Comparison of ENCODE assay signal across 1 cellular context in the genomic region with DNA sequence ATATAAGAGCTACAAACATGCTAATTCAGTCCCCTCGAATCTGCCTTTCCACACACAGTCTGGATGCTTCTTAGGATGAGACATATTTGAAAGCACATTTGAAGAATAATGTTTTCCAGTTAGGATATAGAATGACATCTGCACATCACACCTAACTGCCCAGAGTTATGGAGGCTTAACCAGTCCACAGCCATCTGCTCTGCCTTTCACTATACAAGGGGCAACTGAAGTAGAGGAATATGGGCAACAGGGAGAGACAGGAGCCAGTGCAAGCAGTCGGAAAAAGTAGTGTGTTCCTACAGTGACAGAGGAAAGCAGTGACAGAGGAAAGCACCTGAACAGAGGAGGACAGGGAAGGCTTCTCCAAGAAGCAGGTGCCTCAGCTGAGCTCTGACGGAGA.
TF ChIP-seq lines count a peak whose summit lies in the region.

No MANE protein-coding gene starts in this region.

TF ChIP-seq in GM23338, 12 proteins besides CTCF, POLR2A, EP300 and RAD21 (continued from another document):
- TF ChIP-seq, protein P1, sequence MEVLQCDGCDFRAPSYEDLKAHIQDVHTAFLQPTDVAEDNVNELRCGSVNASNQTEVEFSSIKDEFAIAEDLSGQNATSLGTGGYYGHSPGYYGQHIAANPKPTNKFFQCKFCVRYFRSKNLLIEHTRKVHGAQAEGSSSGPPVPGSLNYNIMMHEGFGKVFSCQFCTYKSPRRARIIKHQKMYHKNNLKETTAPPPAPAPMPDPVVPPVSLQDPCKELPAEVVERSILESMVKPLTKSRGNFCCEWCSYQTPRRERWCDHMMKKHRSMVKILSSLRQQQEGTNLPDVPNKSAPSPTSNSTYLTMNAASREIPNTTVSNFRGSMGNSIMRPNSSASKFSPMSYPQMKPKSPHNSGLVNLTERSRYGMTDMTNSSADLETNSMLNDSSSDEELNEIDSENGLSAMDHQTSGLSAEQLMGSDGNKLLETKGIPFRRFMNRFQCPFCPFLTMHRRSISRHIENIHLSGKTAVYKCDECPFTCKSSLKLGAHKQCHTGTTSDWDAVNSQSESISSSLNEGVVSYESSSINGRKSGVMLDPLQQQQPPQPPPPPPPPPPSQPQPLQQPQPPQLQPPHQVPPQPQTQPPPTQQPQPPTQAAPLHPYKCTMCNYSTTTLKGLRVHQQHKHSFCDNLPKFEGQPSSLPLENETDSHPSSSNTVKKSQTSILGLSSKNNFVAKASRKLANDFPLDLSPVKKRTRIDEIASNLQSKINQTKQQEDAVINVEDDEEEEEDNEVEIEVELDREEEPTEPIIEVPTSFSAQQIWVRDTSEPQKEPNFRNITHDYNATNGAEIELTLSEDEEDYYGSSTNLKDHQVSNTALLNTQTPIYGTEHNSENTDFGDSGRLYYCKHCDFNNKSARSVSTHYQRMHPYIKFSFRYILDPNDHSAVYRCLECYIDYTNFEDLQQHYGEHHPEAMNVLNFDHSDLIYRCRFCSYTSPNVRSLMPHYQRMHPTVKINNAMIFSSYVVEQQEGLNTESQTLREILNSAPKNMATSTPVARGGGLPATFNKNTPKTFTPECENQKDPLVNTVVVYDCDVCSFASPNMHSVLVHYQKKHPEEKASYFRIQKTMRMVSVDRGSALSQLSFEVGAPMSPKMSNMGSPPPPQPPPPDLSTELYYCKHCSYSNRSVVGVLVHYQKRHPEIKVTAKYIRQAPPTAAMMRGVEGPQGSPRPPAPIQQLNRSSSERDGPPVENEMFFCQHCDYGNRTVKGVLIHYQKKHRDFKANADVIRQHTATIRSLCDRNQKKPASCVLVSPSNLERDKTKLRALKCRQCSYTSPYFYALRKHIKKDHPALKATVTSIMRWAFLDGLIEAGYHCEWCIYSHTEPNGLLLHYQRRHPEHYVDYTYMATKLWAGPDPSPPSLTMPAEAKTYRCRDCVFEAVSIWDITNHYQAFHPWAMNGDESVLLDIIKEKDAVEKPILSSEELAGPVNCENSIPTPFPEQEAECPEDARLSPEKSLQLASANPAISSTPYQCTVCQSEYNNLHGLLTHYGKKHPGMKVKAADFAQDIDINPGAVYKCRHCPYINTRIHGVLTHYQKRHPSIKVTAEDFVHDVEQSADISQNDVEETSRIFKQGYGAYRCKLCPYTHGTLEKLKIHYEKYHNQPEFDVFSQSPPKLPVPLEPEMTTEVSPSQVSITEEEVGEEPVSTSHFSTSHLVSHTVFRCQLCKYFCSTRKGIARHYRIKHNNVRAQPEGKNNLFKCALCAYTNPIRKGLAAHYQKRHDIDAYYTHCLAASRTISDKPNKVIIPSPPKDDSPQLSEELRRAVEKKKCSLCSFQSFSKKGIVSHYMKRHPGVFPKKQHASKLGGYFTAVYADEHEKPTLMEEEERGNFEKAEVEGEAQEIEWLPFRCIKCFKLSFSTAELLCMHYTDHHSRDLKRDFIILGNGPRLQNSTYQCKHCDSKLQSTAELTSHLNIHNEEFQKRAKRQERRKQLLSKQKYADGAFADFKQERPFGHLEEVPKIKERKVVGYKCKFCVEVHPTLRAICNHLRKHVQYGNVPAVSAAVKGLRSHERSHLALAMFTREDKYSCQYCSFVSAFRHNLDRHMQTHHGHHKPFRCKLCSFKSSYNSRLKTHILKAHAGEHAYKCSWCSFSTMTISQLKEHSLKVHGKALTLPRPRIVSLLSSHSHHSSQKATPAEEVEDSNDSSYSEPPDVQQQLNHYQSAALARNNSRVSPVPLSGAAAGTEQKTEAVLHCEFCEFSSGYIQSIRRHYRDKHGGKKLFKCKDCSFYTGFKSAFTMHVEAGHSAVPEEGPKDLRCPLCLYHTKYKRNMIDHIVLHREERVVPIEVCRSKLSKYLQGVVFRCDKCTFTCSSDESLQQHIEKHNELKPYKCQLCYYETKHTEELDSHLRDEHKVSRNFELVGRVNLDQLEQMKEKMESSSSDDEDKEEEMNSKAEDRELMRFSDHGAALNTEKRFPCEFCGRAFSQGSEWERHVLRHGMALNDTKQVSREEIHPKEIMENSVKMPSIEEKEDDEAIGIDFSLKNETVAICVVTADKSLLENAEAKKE (CRISPR knock-in tag; IDR thresholded peaks at IDR 0.05), result no peak
- TF ChIP-seq EZH2 (IDR thresholded peaks at IDR 0.05; ENCODE audit: low read depth, unreplicated experiment) (no peak), STAT1 (IDR thresholded peaks at IDR 0.05; ENCODE audit: unreplicated experiment) (no peak)
